ENCODE assay signal across 1 cellular context in genomic region chr10:131981429-131982184, GRCh38.
A peak's percentile ranks its signal among the peaks of the same experiment; 100 is the strongest.
TF ChIP-seq lines count a peak whose summit lies in the region.

Gene BNIP3 (minus strand): TSS chr10:131981923. CDS start chr10:131981806, 117 bp downstream.

TF ChIP-seq in GM12878, 131 proteins besides CTCF, POLR2A, EP300 and RAD21 (continued from another document and continues in another):
- no peak for TF ChIP-seq WRNIP1 (IDR thresholded peaks at IDR 0.05; ENCODE audit: borderline replicate concordance, low read depth, low read length)
- TF ChIP-seq ZNF622 (IDR thresholded peaks at IDR 0.05), result no peak
- TF ChIP-seq MEF2A (IDR thresholded peaks at IDR 0.05; ENCODE audit: insufficient read depth, low read depth, low read length), result 0 out of 2 replicates have a peak, but pooled peaks have one; percentile 23
- TF ChIP-seq RBBP5 (conservative IDR thresholded peaks at IDR 0.05), result no peak
- TF ChIP-seq IRF5 (IDR thresholded peaks at IDR 0.05; ENCODE audit: borderline replicate concordance), result no peak
- TF ChIP-seq SPI1 (IDR thresholded peaks at IDR 0.05; ENCODE audit: borderline replicate concordance, insufficient read depth, low read depth, low read length), result no peak
- TF ChIP-seq RB1 (IDR thresholded peaks at IDR 0.05; ENCODE audit: borderline replicate concordance), result 0 out of 2 replicates have a peak, but pooled peaks have one; percentile 36
- no peak for TF ChIP-seq MTA3 (IDR thresholded peaks at IDR 0.05; ENCODE audit: borderline replicate concordance, low read length)
- no peak for TF ChIP-seq POU2F2 (IDR thresholded peaks at IDR 0.05; ENCODE audit: borderline replicate concordance, low read depth, low read length)
- TF ChIP-seq PKNOX1 (IDR thresholded peaks at IDR 0.05), result no peak
- peak; percentile 54; the same call in 1 of the 2 replicates for TF ChIP-seq POLR2AphosphoS5 (IDR thresholded peaks at IDR 0.05; ENCODE audit: low read length)
- TF ChIP-seq EZH2 (IDR thresholded peaks at IDR 0.05; ENCODE audit: borderline replicate concordance, control insufficient read depth, low read depth, low read length), result no peak
- TF ChIP-seq ZNF592 (IDR thresholded peaks at IDR 0.05), result no peak
- no peak for TF ChIP-seq SMC3 (IDR thresholded peaks at IDR 0.05; ENCODE audit: borderline replicate concordance, low read length)
- peak; percentile 74 for TF ChIP-seq NR2F1 (conservative IDR thresholded peaks at IDR 0.05)
- TF ChIP-seq ESRRA (IDR thresholded peaks at IDR 0.05; ENCODE audit: low read length), result no peak
- no peak for TF ChIP-seq ZBED1 (IDR thresholded peaks at IDR 0.05; ENCODE audit: borderline replicate concordance)
- no peak for TF ChIP-seq ETV6 (conservative IDR thresholded peaks at IDR 0.05 in 1 of 2, IDR thresholded peaks at IDR 0.05 in 1 of 2; ENCODE audit: borderline replicate concordance in 1 of 2, low read depth in 1 of 2)
- TF ChIP-seq ZNF24 (IDR thresholded peaks at IDR 0.05), result no peak
- TF ChIP-seq NR2C2 (IDR thresholded peaks at IDR 0.05; ENCODE audit: borderline replicate concordance, control insufficient read depth, insufficient read length, low read depth), result no peak
- TF ChIP-seq MYB (IDR thresholded peaks at IDR 0.05; ENCODE audit: borderline replicate concordance, low read depth, low read length), result no peak
- no peak for TF ChIP-seq TCF7 (IDR thresholded peaks at IDR 0.05; ENCODE audit: borderline replicate concordance)
- TF ChIP-seq TBL1XR1 (IDR thresholded peaks at IDR 0.05; ENCODE audit: low read depth, low read length), result no peak
- peak; percentile 73; the same call in 1 of the 2 replicates for TF ChIP-seq PAX5 (IDR thresholded peaks at IDR 0.05; ENCODE audit: borderline replicate concordance, low read depth, low read length)
- no peak for TF ChIP-seq NBN (IDR thresholded peaks at IDR 0.05)
- no peak for TF ChIP-seq JUND (IDR thresholded peaks at IDR 0.05; ENCODE audit: low read depth, low read length)
- TF ChIP-seq E2F4 (IDR thresholded peaks at IDR 0.05; ENCODE audit: low read depth, low read length), result no peak
- TF ChIP-seq CREB1 (IDR thresholded peaks at IDR 0.05; ENCODE audit: low read depth), result no peak
- no peak for TF ChIP-seq PBX3 (IDR thresholded peaks at IDR 0.05; ENCODE audit: insufficient replicate concordance, low read depth, low read length)
- no peak for TF ChIP-seq CEBPZ (IDR thresholded peaks at IDR 0.05; ENCODE audit: low read depth, low read length)
- peak; percentile 62 for TF ChIP-seq RUNX3 (IDR thresholded peaks at IDR 0.05; ENCODE audit: low read length)
- TF ChIP-seq ZBTB40 (IDR thresholded peaks at IDR 0.05; ENCODE audit: borderline replicate concordance), result no peak
- TF ChIP-seq ZNF274 (IDR thresholded peaks at IDR 0.05; ENCODE audit: insufficient read depth, insufficient read length), result no peak
- no peak; the same call in 1 of the 2 replicates for TF ChIP-seq LARP7 (IDR thresholded peaks at IDR 0.05)
- no peak for TF ChIP-seq ASH2L (IDR thresholded peaks at IDR 0.05; ENCODE audit: borderline replicate concordance, low read depth)
- peak; percentile 31; the same call in 1 of the 2 replicates for TF ChIP-seq ATF3 (IDR thresholded peaks at IDR 0.05; ENCODE audit: borderline replicate concordance, extremely low read depth, low read depth, low read length)
- peak; percentile 23; the same call in 1 of the 2 replicates for TF ChIP-seq GATAD2B (conservative IDR thresholded peaks at IDR 0.05; ENCODE audit: low read depth)
- TF ChIP-seq ZNF687 (IDR thresholded peaks at IDR 0.05), result 0 out of 2 replicates have a peak, but pooled peaks have one; percentile 52
- TF ChIP-seq DPF2 (IDR thresholded peaks at IDR 0.05), result no peak
